In genomic region chr16:18608271-18608670, GRCh38 we compare ENCODE assay signal across 2 cellular contexts. TPM values are rescaled to one million over a fixed set of nuclear protein-coding genes. Genes with fewer than 3 reads are reported as not detected.
DNase-seq lines count a peak whose midpoint lies in the region; ATAC-seq, FAIRE-seq and TF ChIP-seq lines count a peak whose summit lies in the region.
"Not testable (repeated sequence)": the region's sequence is repeated elsewhere in the genome, so short reads cannot be mapped to it uniquely, and the experiment has no call there.

No MANE protein-coding gene starts in this region.

- not testable (repeated sequence) for H3K27me3 ChIP-seq in HepG2 (ENCODE audit: control insufficient read depth in 1 of 2, insufficient read depth in 2 of 2, low read length in 2 of 2)

- TF ChIP-seq EP300 in HepG2 (IDR thresholded peaks at IDR 0.05; ENCODE audit: low read depth in 2 of 2, low read length in 2 of 2); HepG2 (CRISPR knock-in tag; IDR thresholded peaks at IDR 0.05; ENCODE audit: borderline replicate concordance): not testable (repeated sequence)

- not testable (repeated sequence) for H2AFZ ChIP-seq in HepG2 (ENCODE audit: low read length)

- 36% methylated on average over 6 of the region's 6 CpGs for WGBS in HepG2 (ENCODE audit: low lambda C conversion rate)

- POLR2A ChIA-PET in HEK293 (lab: Yijun Ruan, JAX), result not testable (repeated sequence)
- POLR2A ChIA-PET in HepG2 (lab: Yijun Ruan, JAX), result interaction anchor here (0.6 kb wide), 1 partner anchor 182 kb away, joined by 3 read pairs; the partner anchor contains the start of gene RPS15A

- not testable (repeated sequence) for H3K79me2 ChIP-seq in HepG2 (ENCODE audit: insufficient read depth, low read length)

- not testable (repeated sequence) for H3K9ac ChIP-seq in HepG2 (ENCODE audit: insufficient read depth, low read depth, low read length)

- not testable (repeated sequence) for TF ChIP-seq RAD21 in HepG2 (CRISPR knock-in tag; IDR thresholded peaks at IDR 0.05)

- not testable (repeated sequence) for TF ChIP-seq CTCF in HEK293 (tag by site-specific recombination; IDR thresholded peaks at IDR 0.05)
- 0 out of 2 replicates have a peak, but pooled peaks have one; percentile 8 for TF ChIP-seq CTCF in HepG2 (CRISPR knock-in tag; IDR thresholded peaks at IDR 0.05)

- H3K27ac ChIP-seq in HEK293 (ENCODE audit: extremely low read depth, low read depth, low read length); HepG2 (ENCODE audit: extremely low read length, insufficient read depth, low read length): not testable (repeated sequence)

- not testable (repeated sequence) for FAIRE-seq in HepG2 (lab: Jason Lieb, UNC)

- not testable (repeated sequence) for H3K4me1 ChIP-seq in HEK293 (ENCODE audit: control insufficient read depth, insufficient read depth, low read length)
- peaks cover 23% of the 10 kb centered on the region for H3K4me1 ChIP-seq in HepG2 (ENCODE audit: insufficient read depth, low read length)

- BruUV-seq in HepG2 (replicated peaks; lab: Mats Ljungman, UMichigan), result not testable (repeated sequence)

- intact Hi-C loops in HepG2 (cut with micrococcal nuclease; ENCODE audit: unreplicated experiment), result not testable (repeated sequence)

- not testable (repeated sequence) for H4K20me1 ChIP-seq in HepG2 (ENCODE audit: insufficient read depth, low read length)

- in situ Hi-C loops in HepG2 (cut with HindIII; ENCODE audit: extremely low pct_ligation_motif_present, low pct_unique_long_range_greater_than_20kb), result not testable (repeated sequence)

- H3K4me3 ChIP-seq in HEK293 (ENCODE audit: low read depth, low read length); HepG2 (replicated peaks in 1 of 3; ENCODE audit: insufficient read depth in 1 of 3, low read depth in 2 of 3, low read length in 3 of 3): not testable (repeated sequence)

- not testable (repeated sequence) for DNase-seq in HepG2 (ENCODE audit: low spot score)

- TF ChIP-seq POLR2A in HepG2 (IDR thresholded peaks at IDR 0.05; ENCODE audit: insufficient read depth in 1 of 2, low read depth in 2 of 2, low read length in 2 of 2), result not testable (repeated sequence)

- H3K9me3 ChIP-seq in HEK293 (ENCODE audit: control insufficient read depth, insufficient read depth, low read depth, low read length); HepG2 (ENCODE audit: low read length): not testable (repeated sequence)

- not testable (repeated sequence) for H3K36me3 ChIP-seq in HEK293 (ENCODE audit: control insufficient read depth in 2 of 2, insufficient read depth in 1 of 2, low read length in 2 of 2); HepG2 (replicated peaks in 1 of 2; ENCODE audit: control insufficient read depth in 1 of 2, insufficient read depth in 2 of 2, low read length in 2 of 2)

- CTCF ChIA-PET in HEK293 (lab: Yijun Ruan, JAX); HepG2 (lab: Yijun Ruan, JAX; ENCODE audit: low intra/inter-chr PET ratio, low total read pairs): not testable (repeated sequence)

- peak; percentile 40; the same call in 2 of the 3 replicates for ATAC-seq in HepG2

- not testable (repeated sequence) for H3K4me2 ChIP-seq in HepG2 (ENCODE audit: low read depth, low read length)

TF ChIP-seq in HEK293, 187 proteins besides CTCF, POLR2A, EP300 and RAD21:
- TF ChIP-seq EGR2 (tag by site-specific recombination; IDR thresholded peaks at IDR 0.05; ENCODE audit: low read depth) (peak; percentile 35; the same call in 1 of the 2 replicates), KLF1 (tag by site-specific recombination; IDR thresholded peaks at IDR 0.05) (0 out of 2 replicates have a peak, but pooled peaks have one; percentile 27)
TF ChIP-seq in HEK293: peak in this region for 2; not testable (repeated sequence) for 185.

TF ChIP-seq in HepG2, 621 proteins besides CTCF, POLR2A, EP300 and RAD21 (continues in another document):
- TF ChIP-seq KDM6A (CRISPR knock-in tag; IDR thresholded peaks at IDR 0.05; ENCODE audit: low read depth) (0 out of 2 replicates have a peak, but pooled peaks have one; percentile 23), KAT7 (CRISPR knock-in tag; IDR thresholded peaks at IDR 0.05; ENCODE audit: borderline replicate concordance) (peak; percentile 53; the same call in 1 of the 2 replicates)
- TF ChIP-seq, protein P1, sequence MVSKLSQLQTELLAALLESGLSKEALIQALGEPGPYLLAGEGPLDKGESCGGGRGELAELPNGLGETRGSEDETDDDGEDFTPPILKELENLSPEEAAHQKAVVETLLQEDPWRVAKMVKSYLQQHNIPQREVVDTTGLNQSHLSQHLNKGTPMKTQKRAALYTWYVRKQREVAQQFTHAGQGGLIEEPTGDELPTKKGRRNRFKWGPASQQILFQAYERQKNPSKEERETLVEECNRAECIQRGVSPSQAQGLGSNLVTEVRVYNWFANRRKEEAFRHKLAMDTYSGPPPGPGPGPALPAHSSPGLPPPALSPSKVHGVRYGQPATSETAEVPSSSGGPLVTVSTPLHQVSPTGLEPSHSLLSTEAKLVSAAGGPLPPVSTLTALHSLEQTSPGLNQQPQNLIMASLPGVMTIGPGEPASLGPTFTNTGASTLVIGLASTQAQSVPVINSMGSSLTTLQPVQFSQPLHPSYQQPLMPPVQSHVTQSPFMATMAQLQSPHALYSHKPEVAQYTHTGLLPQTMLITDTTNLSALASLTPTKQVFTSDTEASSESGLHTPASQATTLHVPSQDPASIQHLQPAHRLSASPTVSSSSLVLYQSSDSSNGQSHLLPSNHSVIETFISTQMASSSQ (IDR thresholded peaks at IDR 0.05; ENCODE audit: low read depth), result not testable (repeated sequence)
- TF ChIP-seq, protein P1 (CRISPR knock-in tag; IDR thresholded peaks at IDR 0.05; ENCODE audit: borderline replicate concordance), result 0 out of 2 replicates have a peak, but pooled peaks have one; percentile 25

RNA-seq across cellular contexts. Expression of gene NOMO2, which starts 46.4 kb away (rescaled TPM):
- 122 and 217 TPM in 2 replicates for total RNA-seq in HepG2 (2016; rRNA removed; fragmentation: Illumina TruSeq; extraction: Trizol)
- total RNA-seq in HepG2 (2016; cell fraction: cytosol; rRNA removed; fragmentation: Illumina TruSeq; extraction: Trizol; ENCODE audit: low read depth), result 46.7 and 50.8 TPM in 2 replicates
- 111 and 216 TPM in 2 replicates for total RNA-seq in HepG2 (2016; cell fraction: insoluble cytoplasmic fraction; rRNA removed; fragmentation: Illumina TruSeq; extraction: Trizol)
- total RNA-seq in HepG2 (2016; cell fraction: membrane; rRNA removed; fragmentation: Illumina TruSeq; extraction: Trizol), result 81.2 and 84.7 TPM in 2 replicates
- 242 and 298 TPM in 2 replicates for total RNA-seq in HepG2 (2016; cell fraction: nucleus; rRNA removed; fragmentation: Illumina TruSeq; extraction: Trizol)
- polyA plus RNA-seq in HepG2 (2011; rRNA removed), result 372 and 518 TPM in 2 replicates
- polyA plus RNA-seq in HepG2 (2011; cell fraction: cytosol; rRNA removed), result 323 and 357 TPM in 2 replicates
- polyA plus RNA-seq in HepG2 (2011; cell fraction: nucleus; rRNA removed), result 366 and 382 TPM in 2 replicates
- 316 and 486 TPM in 2 replicates for polyA plus RNA-seq in HepG2 (2012)
- polyA plus RNA-seq in HepG2 (2016; cell fraction: cytosol; fragmentation: Illumina TruSeq; extraction: Trizol; ENCODE audit: low read depth), result 28.4 and 28.9 TPM in 2 replicates
- polyA plus RNA-seq in HepG2 (2016; cell fraction: insoluble cytoplasmic fraction; fragmentation: Illumina TruSeq; extraction: Trizol; ENCODE audit: low read depth), result 110 and 140 TPM in 2 replicates
- 63.9 and 69.0 TPM in 2 replicates for polyA plus RNA-seq in HepG2 (2016; cell fraction: membrane; fragmentation: Illumina TruSeq; extraction: Trizol; ENCODE audit: low read depth)
- polyA plus RNA-seq in HepG2 (2016; cell fraction: nucleus; fragmentation: Illumina TruSeq; extraction: Trizol; ENCODE audit: insufficient read depth, low read depth), result 396 and 413 TPM in 2 replicates
- polyA minus RNA-seq in HepG2 (2011; rRNA and poly(A)+ RNA removed; ENCODE audit: low replicate concordance), result 130 and 401 TPM in 2 replicates
- polyA minus RNA-seq in HepG2 (2011; cell fraction: cytosol; rRNA and poly(A)+ RNA removed), result 255 and 305 TPM in 2 replicates
- 114 and 160 TPM in 2 replicates for polyA minus RNA-seq in HepG2 (2011; cell fraction: nucleus; rRNA and poly(A)+ RNA removed)
